6 cellular contexts compared by ENCODE assay signal in genomic region chr6:119301429-119301828, GRCh38.
"Had no signal": no experiment of that assay in that cellular context is flagged by ENCODE, and none has a peak within 500 bp of the region (broad histone marks: within the 10 kb centered on the region; RNA-seq: fewer than 3 reads in every experiment).

No MANE protein-coding gene starts in this region.

- DNase-seq: IMR-90, KBM-7, KG1 had no signal

- ATAC-seq: K562 had no signal

- H3K4me3 ChIP-seq: K562 had no signal

- H3K27ac ChIP-seq: HL-60 had no signal

- FAIRE-seq: HTR-8/SVneo, K562 had no signal
